In the genomic region with DNA sequence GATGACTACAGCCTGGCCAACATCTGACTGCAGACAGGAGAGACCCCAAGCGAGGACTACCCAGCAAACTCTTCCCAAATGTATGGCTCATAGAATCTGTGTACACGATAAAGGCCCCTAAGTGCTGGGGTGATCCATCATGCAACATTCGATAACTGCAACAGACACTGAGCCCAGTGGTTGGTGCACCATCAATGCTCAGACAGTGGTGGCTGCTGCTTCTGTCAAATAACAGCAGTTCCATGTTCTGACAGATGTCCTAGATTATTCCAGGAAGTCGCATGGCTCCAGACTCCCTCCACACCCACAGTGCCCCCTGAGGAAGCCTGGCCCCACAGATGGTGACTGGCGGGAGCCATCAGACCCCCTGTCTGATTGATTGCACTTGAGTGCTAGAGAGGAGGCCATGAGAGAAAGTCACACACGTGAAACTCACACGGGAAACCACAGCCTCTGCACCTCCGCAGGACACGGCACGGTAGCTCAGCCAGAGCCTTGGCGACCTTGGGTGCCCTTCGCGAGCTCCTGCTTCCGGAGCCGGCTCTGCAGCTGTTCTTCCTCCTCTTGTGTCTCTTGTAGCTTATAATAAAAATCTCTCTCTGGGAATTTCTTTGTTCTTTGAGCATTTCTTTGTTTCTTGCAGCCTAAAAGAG, we compare ENCODE assay signal across 9 cellular contexts.
A peak's percentile ranks its signal among the peaks of the same experiment; 100 is the strongest.
DNase-seq lines count a peak whose midpoint lies in the region; ATAC-seq and TF ChIP-seq lines count a peak whose summit lies in the region.
"Had no signal": no experiment of that assay in that cellular context is flagged by ENCODE, and none has a peak within 500 bp of the region (broad histone marks: within the 10 kb centered on the region; RNA-seq: fewer than 3 reads in every experiment).

No MANE protein-coding gene starts in this region.

- intact Hi-C loops in Right ventricle myocardium inferior (cut with DNase I), result no loop called here

- no peak for TF ChIP-seq CTCF in nephron (IDR thresholded peaks at IDR 0.05; ENCODE audit: unreplicated experiment in 3 of 3)
- TF ChIP-seq CTCF in glutamatergic neuron (IDR thresholded peaks at IDR 0.05; ENCODE audit: partially characterized antibody, unreplicated experiment), result no peak

- H3K4me3 Mint-ChIP-seq in nephron (no peak overlapping the region), glutamatergic neuron (ENCODE audit: unreplicated experiment) (no peak overlapping the region)

- peak; percentile 60 for DNase-seq in activated CD8-positive, alpha-beta memory T cell treated with anti-CD3 and anti-CD28 coated beads, Interleukin-2, amount 50 U/mL, for 48 hours
- DNase-seq in Right ventricle myocardium inferior (ENCODE audit: missing footprints) (no peak), glutamatergic neuron (no peak)
- DNase-seq: T1000 had no signal

- no peaks in the 10 kb centered on the region for H3K36me3 Mint-ChIP-seq in nephron (ENCODE audit: low read depth)
- peaks cover 4% of the 10 kb centered on the region for H3K36me3 Mint-ChIP-seq in glutamatergic neuron (ENCODE audit: unreplicated experiment)

- peak overlapping the region; percentile 55 to 84 (median 79) for H3K27ac Mint-ChIP-seq in nephron
- H3K27ac Mint-ChIP-seq in glutamatergic neuron (ENCODE audit: unreplicated experiment), result no peak overlapping the region

- peak; percentile 75 for ATAC-seq in GM18868 (IDR thresholded peaks at IDR 0.05; ENCODE audit: unreplicated experiment)
- ATAC-seq in HG03139 (IDR thresholded peaks at IDR 0.05; ENCODE audit: unreplicated experiment), result peak; percentile 71
- no peak for ATAC-seq in HG02588 (IDR thresholded peaks at IDR 0.05; ENCODE audit: unreplicated experiment)
- ATAC-seq in GM19035 (IDR thresholded peaks at IDR 0.05; ENCODE audit: unreplicated experiment), result no peak
- ATAC-seq in Right ventricle myocardium inferior, result no peak

- H3K27me3 Mint-ChIP-seq in nephron (ENCODE audit: low read depth) (peaks cover 4% of the 10 kb centered on the region), glutamatergic neuron (ENCODE audit: unreplicated experiment) (peaks cover 4% of the 10 kb centered on the region)

- H3K4me1 Mint-ChIP-seq in nephron (peaks cover 16% of the 10 kb centered on the region), glutamatergic neuron (ENCODE audit: low read depth, unreplicated experiment) (no peaks in the 10 kb centered on the region)

- H3K9me3 Mint-ChIP-seq in nephron, result peaks cover 16% of the 10 kb centered on the region
- H3K9me3 Mint-ChIP-seq in glutamatergic neuron (ENCODE audit: unreplicated experiment), result peaks cover 4% of the 10 kb centered on the region

Comparison
In these comparisons a context has a peak if more than half of its experiments do, and no peak if none do; other contexts are left out.
1. ATAC-seq: peak in GM18868 (single experiment) and HG03139 (single experiment); none in HG02588 (single experiment), GM19035 (single experiment) and Right ventricle myocardium inferior (single experiment).